8 cellular contexts compared by ENCODE assay signal in the genomic region with DNA sequence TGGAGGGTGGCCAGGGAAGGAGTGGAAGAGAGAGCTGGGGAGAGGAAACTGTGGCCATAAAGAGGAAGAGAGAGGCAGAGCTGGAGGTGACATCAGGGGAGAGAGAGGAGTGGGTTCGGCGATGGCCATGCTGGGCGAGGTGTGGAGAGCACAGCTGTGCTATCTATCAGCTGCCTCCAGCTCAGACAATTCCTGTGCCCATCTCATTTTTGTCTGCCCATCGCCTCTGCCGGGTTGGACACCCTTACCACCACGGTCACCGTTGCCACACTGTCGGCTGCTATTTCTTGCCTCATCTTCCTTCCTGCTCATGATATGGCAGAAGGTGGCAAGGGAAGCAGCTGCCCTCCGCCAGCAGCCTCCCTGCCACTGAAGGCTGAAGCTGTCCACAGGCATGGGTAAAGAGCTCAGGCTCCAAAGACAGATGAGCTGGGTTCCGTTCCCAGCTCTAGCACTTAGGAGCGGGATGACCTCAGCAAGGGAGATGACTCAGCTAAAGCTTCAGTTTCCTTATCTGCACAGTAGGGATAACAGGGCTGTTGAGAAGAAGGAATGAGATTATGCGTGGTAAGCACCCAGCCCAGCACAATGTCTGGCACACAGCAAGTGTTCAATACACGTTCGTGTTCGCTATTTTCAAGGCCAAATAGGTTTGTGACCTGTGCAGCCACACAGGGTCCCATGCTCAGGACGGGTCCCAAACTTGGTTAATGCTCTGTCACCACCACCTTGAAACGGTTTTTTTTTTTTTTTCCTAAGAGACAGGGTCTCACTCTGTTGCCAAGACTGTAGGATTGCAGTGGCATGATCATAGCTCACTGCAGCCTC. TPM values are rescaled to one million over a fixed set of nuclear protein-coding genes. Genes with fewer than 3 reads are reported as not detected.
DNase-seq lines count a peak whose midpoint lies in the region; ATAC-seq and TF ChIP-seq lines count a peak whose summit lies in the region.

No MANE protein-coding gene starts in this region.

- H3K9me3 ChIP-seq in BLaER1: no peaks in the 10 kb centered on the region
- H3K9me3 ChIP-seq in right lobe of liver: no peaks in the 10 kb centered on the region

- no peak for TF ChIP-seq POLR2A in right lobe of liver (IDR thresholded peaks at IDR 0.05)

- DNase-seq in KG1 (lab: John Stamatoyannopoulos, UW) (peak; percentile 46), right lobe of liver (no peak), anterior cingulate cortex (lab: John Stamatoyannopoulos, UW) (no peak), DMS114 treated with DMSO at 0.1 percent for 48 hours (lab: John Stamatoyannopoulos, UW; ENCODE audit: unreplicated experiment) (no peak)
- DNase-seq in activated naive CD4-positive, alpha-beta T cell treated with anti-CD3 and anti-CD28 coated beads, Interleukin-2, amount 50 U/mL, for 16 hours: peak; percentile 13
- no peak for DNase-seq in activated effector memory CD4-positive, alpha-beta T cell treated with anti-CD3 and anti-CD28 coated beads, Interleukin-2, amount 50 U/mL, for 16 hours

- ATAC-seq in right lobe of liver (peak; percentile 70 to 84 (median 78)), HG02623 (IDR thresholded peaks at IDR 0.05; ENCODE audit: unreplicated experiment) (no peak)

- no peaks in the 10 kb centered on the region for H4K20me1 ChIP-seq in BLaER1

- peak overlapping the region; percentile 34; the same call in 1 of the 2 replicates for H3K4me3 ChIP-seq in BLaER1
- no peak overlapping the region for H3K4me3 ChIP-seq in right lobe of liver

- H3K4me1 ChIP-seq in BLaER1 (peaks cover 100% of the 10 kb centered on the region), right lobe of liver (no peaks in the 10 kb centered on the region)

- TF ChIP-seq CTCF in right lobe of liver (IDR thresholded peaks at IDR 0.05): no peak

- peak overlapping the region; percentile 79 for H3K9ac ChIP-seq in BLaER1

- no peaks in the 10 kb centered on the region for H3K27me3 ChIP-seq in BLaER1
- no peaks in the 10 kb centered on the region for H3K27me3 ChIP-seq in right lobe of liver

- intact Hi-C loops in right lobe of liver (cut with DNase I): no loop called here

- peak overlapping the region; percentile 96 for H3K27ac ChIP-seq in BLaER1
- H3K27ac ChIP-seq in right lobe of liver: peak overlapping the region in 2 of 3 donors; percentile 47 to 80

- H3K36me3 ChIP-seq in BLaER1 (peaks cover 44% of the 10 kb centered on the region), right lobe of liver (no peaks in the 10 kb centered on the region)

- peak overlapping the region; percentile 81 for H3K4me2 ChIP-seq in BLaER1

- 65% methylated on average over 14 of the region's 17 CpGs for WGBS in right lobe of liver (ENCODE audit: insufficient coverage, low coverage, low lambda C conversion rate, missing lambda C conversion rate)

RNA-seq across cellular contexts. Expression of a gene that starts 21.9 kb away (rescaled TPM):
- 10 to 100 TPM in 4 of 6 experiments, 1 to 10 TPM in 2; 6.7 to 14.7 (median 11.9) TPM for total RNA-seq in right lobe of liver

Comparison
In these comparisons a context has a peak if more than half of its experiments do, and no peak if none do; other contexts are left out.
1. DNase-seq: peak in KG1 (single experiment) and activated naive CD4-positive, alpha-beta T cell treated with anti-CD3 and anti-CD28 coated beads, Interleukin-2, amount 50 U/mL, for 16 hours (single experiment); none in right lobe of liver (0 of 3), anterior cingulate cortex (0 of 58), activated effector memory CD4-positive, alpha-beta T cell treated with anti-CD3 and anti-CD28 coated beads, Interleukin-2, amount 50 U/mL, for 16 hours (single experiment) and DMS114 treated with DMSO at 0.1 percent for 48 hours (single experiment).